24 cellular contexts compared by ENCODE assay signal in genomic region chr15:69328739-69329138, GRCh38. TPM values are rescaled to one million over a fixed set of nuclear protein-coding genes. Genes with fewer than 3 reads are reported as not detected.
A peak's percentile ranks its signal among the peaks of the same experiment; 100 is the strongest.
DNase-seq lines count a peak whose midpoint lies in the region; ATAC-seq and TF ChIP-seq lines count a peak whose summit lies in the region.
"Had no signal": no experiment of that assay in that cellular context is flagged by ENCODE, and none has a peak within 500 bp of the region (broad histone marks: within the 10 kb centered on the region; RNA-seq: fewer than 3 reads in every experiment).

No MANE protein-coding gene starts in this region.

- 0 out of 2 replicates have a peak, but pooled peaks have one; percentile 9 for TF ChIP-seq EP300 in Ishikawa (IDR thresholded peaks at IDR 0.05; ENCODE audit: borderline replicate concordance)

- 66 to 71% methylated on average over 8 of the region's 8 CpGs for WGBS in esophagus, 2 donors

- no peaks in the 10 kb centered on the region for H3K36me3 ChIP-seq in esophagus (ENCODE audit: control insufficient read depth in 2 of 2, insufficient read depth in 2 of 2, low read length in 1 of 2)

- H3K9me3 ChIP-seq in esophagus (ENCODE audit: control insufficient read depth in 2 of 2, insufficient read depth in 1 of 2, low read depth in 1 of 2, low read length in 1 of 2) = peaks cover 0 to 2% of the 10 kb centered on the region in 2 donors

- H3K4me3 ChIP-seq in esophagus (ENCODE audit: low read depth in 1 of 2, low read length in 2 of 2) = no peak overlapping the region
- H3K4me3 ChIP-seq: GM23248 had no signal

- ATAC-seq in GM18909 (IDR thresholded peaks at IDR 0.05; ENCODE audit: poor library complexity, unreplicated experiment) = no peak
- ATAC-seq: naive thymus-derived CD8-positive, alpha-beta T cell; stimulated activated naive B cell treated with anti-CD40 and anti-IgM and Interleukin-4, amounts not matched to agents 10 μg/mL and 1 μg/mL and 100 μg/mL, for 72 hours; T-helper 17 cell had no signal

- peak overlapping the region; percentile 87 to 93 for H3K27ac ChIP-seq in esophagus (ENCODE audit: low read depth in 2 of 2, low read length in 1 of 2)
- H3K27ac ChIP-seq: GM23248, KMS-11 had no signal

- H3K4me1 ChIP-seq in esophagus (ENCODE audit: control insufficient read depth in 2 of 2, insufficient read depth in 2 of 2, low read length in 1 of 2) = peaks cover 0 to 9% of the 10 kb centered on the region in 2 donors

- H3K27me3 ChIP-seq in esophagus (ENCODE audit: control insufficient read depth in 1 of 2, insufficient read depth in 2 of 2, low read length in 2 of 2) = no peaks in the 10 kb centered on the region

- DNase-seq in COLO668 (lab: John Stamatoyannopoulos, UW; ENCODE audit: unreplicated experiment) (peak; percentile 89), mucosa of gallbladder (ENCODE audit: low spot score) (peak; percentile 91), NOMO-1 treated with DMSO at 0.1 percent for 48 hours (lab: John Stamatoyannopoulos, UW; ENCODE audit: unreplicated experiment) (no peak), T-helper 1 cell (no peak)
- DNase-seq in NK-92 treated with Interleukin-12 subunit alpha and Interleukin-12 subunit beta, amount 100 ng/mL, for 24 hours (lab: John Stamatoyannopoulos, UW) = no peak
- DNase-seq: activated CD4-positive, alpha-beta T cell treated with anti-CD3 and anti-CD28 coated beads, Interleukin-2, amount 50 U/mL, for 4 hours; activated gamma-delta T cell; CD4-positive, CD25-positive, alpha-beta regulatory T cell; DMS153; foreskin fibroblast; GM23248; MV-4-11; naive thymus-derived CD8-positive, alpha-beta T cell; NCI-H187 treated with DMSO at 0.1 percent for 48 hours; NCI-H446 treated with DMSO at 0.1 percent for 48 hours; SHP77 treated with DMSO at 0.1 percent for 48 hours; stimulated activated CD4-positive, alpha-beta T cell treated with anti-CD3 and anti-CD28 coated beads, Interleukin-1b, Interleukin-23, amount 100 ng/mL, for 48 hours; stimulated activated naive B cell treated with anti-CD40 and anti-IgM and Interleukin-4, amounts not matched to agents 10 μg/mL and 1 μg/mL and 100 μg/mL, for 72 hours; T-helper 17 cell had no signal

- no peak; the same call in 1 of the 2 replicates for TF ChIP-seq RAD21 in Ishikawa (IDR thresholded peaks at IDR 0.05; ENCODE audit: low read depth)

TF ChIP-seq in Ishikawa, 13 proteins besides CTCF, POLR2A, EP300 and RAD21:
- TF ChIP-seq ZBTB7A (IDR thresholded peaks at IDR 0.05; ENCODE audit: low read depth) = no peak
- no peak for TF ChIP-seq TCF12 (IDR thresholded peaks at IDR 0.05; ENCODE audit: low read depth)
- TF ChIP-seq CEBPB (IDR thresholded peaks at IDR 0.05) = no peak
- no peak for TF ChIP-seq USF1 (IDR thresholded peaks at IDR 0.05)
- TF ChIP-seq TEAD4 (IDR thresholded peaks at IDR 0.05) = no peak
- no peak for TF ChIP-seq MAX (IDR thresholded peaks at IDR 0.05)
- peak; percentile 70 for TF ChIP-seq NFIC (IDR thresholded peaks at IDR 0.05)
- TF ChIP-seq FOXM1 (IDR thresholded peaks at IDR 0.05; ENCODE audit: borderline replicate concordance, low read depth) = no peak

RNA-seq across cellular contexts. Expression of gene PAQR5, which starts 30.0 kb away (rescaled TPM):
- polyA plus RNA-seq in esophagus = 10 to 100 TPM in 1 of 2 donors, 1 to 10 TPM in 1; 8.5 to 10.5 TPM
- total RNA-seq in mucosa of gallbladder = 20.5 TPM
- total RNA-seq: CD4-positive, CD25-positive, alpha-beta regulatory T cell; naive thymus-derived CD8-positive, alpha-beta T cell; OCI-LY7; T-helper 17 cell had no signal
- polyA plus RNA-seq: CD4-positive, CD25-positive, alpha-beta regulatory T cell; naive thymus-derived CD8-positive, alpha-beta T cell had no signal

Comparison
In these comparisons a context has a peak if more than half of its experiments do, and no peak if none do; other contexts are left out.
1. DNase-seq: peak in COLO668 (single experiment) and mucosa of gallbladder (single experiment); none in NK-92 treated with Interleukin-12 subunit alpha and Interleukin-12 subunit beta, amount 100 ng/mL, for 24 hours (single experiment), NOMO-1 treated with DMSO at 0.1 percent for 48 hours (single experiment) and T-helper 1 cell (0 of 5).